Comparison of ENCODE assay signal across 9 cellular contexts in genomic region chr4:86223472-86223871, GRCh38.
DNase-seq lines count a peak whose midpoint lies in the region; ATAC-seq and TF ChIP-seq lines count a peak whose summit lies in the region.
"Had no signal": no experiment of that assay in that cellular context is flagged by ENCODE, and none has a peak within 500 bp of the region (broad histone marks: within the 10 kb centered on the region; RNA-seq: fewer than 3 reads in every experiment).

No MANE protein-coding gene starts in this region.

- H3K4me3 ChIP-seq in stomach: no peak overlapping the region

- no peak for TF ChIP-seq EP300 in stomach (IDR thresholded peaks at IDR 0.05)

- H3K4me1 Mint-ChIP-seq in WTC11 (peaks cover 15% of the 10 kb centered on the region), neural crest cell (peaks cover 20% of the 10 kb centered on the region)

- H3K27me3 Mint-ChIP-seq in WTC11 (ENCODE audit: low read depth): no peaks in the 10 kb centered on the region
- no peaks in the 10 kb centered on the region for H3K27me3 Mint-ChIP-seq in neural crest cell (ENCODE audit: low read depth)
- H3K27me3 Mint-ChIP-seq: stimulated activated naive CD8-positive, alpha-beta T cell treated with anti-CD3 and anti-CD28 coated beads, Interleukin-15, Interleukin-2, amounts not matched to agents 100 ng/mL and 50 ng/mL, for 24 hours had no signal

- 40 to 73% (median 56%) methylated on average over 3 of the region's 3 CpGs for WGBS in stomach, 5 donors

- no peaks in the 10 kb centered on the region for H3K9me3 ChIP-seq in stomach

- no peak for TF ChIP-seq POLR2A in stomach (IDR thresholded peaks at IDR 0.05)

- H3K27ac ChIP-seq in stomach: no peak overlapping the region

- ATAC-seq in GM18870 (IDR thresholded peaks at IDR 0.05; ENCODE audit: unreplicated experiment): peak; percentile 65
- peak; percentile 91 for ATAC-seq in HG03342 (IDR thresholded peaks at IDR 0.05; ENCODE audit: unreplicated experiment)
- ATAC-seq in WTC11: peak; percentile 98
- ATAC-seq in GM21825 (IDR thresholded peaks at IDR 0.05; ENCODE audit: unreplicated experiment): no peak

- H3K36me3 Mint-ChIP-seq in WTC11: peaks cover 6% of the 10 kb centered on the region
- H3K36me3 Mint-ChIP-seq in neural crest cell (ENCODE audit: low read depth): peaks cover 6% of the 10 kb centered on the region

- in situ Hi-C loops in ACHN (cut with HindIII; ENCODE audit: low pct_ligation_motif_present, low pct_unique_long_range_greater_than_20kb, low sequenced_read_pairs): no loop called here

- H3K9me3 Mint-ChIP-seq in WTC11 (peaks cover 17% of the 10 kb centered on the region), neural crest cell (peaks cover 5% of the 10 kb centered on the region)

- H3K4me3 Mint-ChIP-seq in WTC11: no peak overlapping the region
- H3K4me3 Mint-ChIP-seq in neural crest cell: no peak overlapping the region
- H3K4me3 Mint-ChIP-seq: stimulated activated naive CD8-positive, alpha-beta T cell treated with anti-CD3 and anti-CD28 coated beads, Interleukin-15, Interleukin-2, amounts not matched to agents 100 ng/mL and 50 ng/mL, for 24 hours had no signal

- TF ChIP-seq CTCF in WTC11 (IDR thresholded peaks at IDR 0.05): peak; percentile 68; the same call in 1 of the 2 replicates
- peak; percentile 55 for TF ChIP-seq CTCF in neural crest cell (conservative IDR thresholded peaks at IDR 0.05)
- TF ChIP-seq CTCF in stomach (IDR thresholded peaks at IDR 0.05): no peak

- H3K27me3 ChIP-seq in stomach: no peaks in the 10 kb centered on the region

- intact Hi-C loops in stomach (cut with DNase I; ENCODE audit: low total_unique reads): no loop called here

- H3K4me1 ChIP-seq in stomach: peaks cover 0 to 16% (median 5%) of the 10 kb centered on the region in 4 donors

- no peaks in the 10 kb centered on the region for H3K36me3 ChIP-seq in stomach

- CTCF ChIA-PET in WTC11 (lab: Charles Lee): interaction anchor here (0.6 to 1.9 kb wide), 11 partner anchors 19 to 711 kb away, joined by 3 to 7 read pairs (median 3); partner anchors contain the start of gene AFF1

- DNase-seq in ACHN (peak; percentile 41), WTC11 (ENCODE audit: low spot score) (peak; percentile 74), neural crest cell (ENCODE audit: low read depth, low spot score) (no peak), stomach (no peak), DMS153 (lab: John Stamatoyannopoulos, UW) (no peak)

- H3K27ac Mint-ChIP-seq in WTC11 (no peak overlapping the region), neural crest cell (ENCODE audit: unreplicated experiment) (no peak overlapping the region)
- H3K27ac Mint-ChIP-seq: stimulated activated naive CD8-positive, alpha-beta T cell treated with anti-CD3 and anti-CD28 coated beads, Interleukin-15, Interleukin-2, amounts not matched to agents 100 ng/mL and 50 ng/mL, for 24 hours had no signal

- POLR2A ChIA-PET in WTC11 (lab: Charles Lee): no interaction called here

TF ChIP-seq in WTC11, 78 proteins besides CTCF, POLR2A, EP300 and RAD21:
- TF ChIP-seq STAT6 (CRISPR knock-in tag; conservative IDR thresholded peaks at IDR 0.05; ENCODE audit: low read depth): no peak
- TF ChIP-seq MYBL2 (CRISPR knock-in tag; IDR thresholded peaks at IDR 0.05): no peak
- TF ChIP-seq SP1 (CRISPR knock-in tag; conservative IDR thresholded peaks at IDR 0.05): 0 out of 2 replicates have a peak, but pooled peaks have one; percentile 23

Comparison
In these comparisons a context has a peak if more than half of its experiments do, and no peak if none do; other contexts are left out.
1. DNase-seq: peak in ACHN (single experiment) and WTC11 (single experiment); none in neural crest cell (single experiment), stomach (single experiment) and DMS153 (single experiment).
2. CTCF ChIP-seq: peak in WTC11 (single experiment) and neural crest cell (single experiment); none in stomach (0 of 7).